8 cellular contexts compared by ENCODE assay signal in the genomic region with DNA sequence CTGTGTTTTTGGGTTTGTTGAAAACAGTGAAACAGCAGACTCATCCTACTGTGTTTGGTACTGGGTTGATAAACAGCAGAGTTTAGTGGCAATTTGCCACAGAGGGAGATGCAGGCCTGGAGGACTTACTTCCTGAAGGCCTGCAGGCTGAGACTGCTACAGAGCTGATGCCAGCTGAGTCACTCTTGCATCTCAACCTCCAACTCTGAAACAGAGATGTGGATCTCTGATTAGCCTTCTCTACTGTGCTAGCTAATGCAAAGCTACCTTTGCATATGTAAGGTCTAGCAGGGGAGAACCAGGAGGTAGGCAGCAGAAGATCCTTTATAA. TPM values are rescaled to one million over a fixed set of nuclear protein-coding genes. Genes with fewer than 3 reads are reported as not detected.
DNase-seq lines count a peak whose midpoint lies in the region; ATAC-seq and TF ChIP-seq lines count a peak whose summit lies in the region.

No MANE protein-coding gene starts in this region.

- peak; percentile 97 for DNase-seq in AG10803 (ENCODE audit: low read depth)
- peak; percentile 71 for DNase-seq in H7
- peak; percentile 27 to 63 for DNase-seq in SW 1271 (lab: John Stamatoyannopoulos, UW)
- DNase-seq in foreskin keratinocyte, result peak; percentile 66 to 85
- peak; percentile 38 for DNase-seq in stimulated activated CD8-positive, alpha-beta memory T cell treated with anti-CD3 and anti-CD28 coated beads, Interleukin-4, amount 100 ng/mL, for 48 hours
- no peak for DNase-seq in NCI-H1105 treated with DMSO at 0.1 percent for 48 hours (lab: John Stamatoyannopoulos, UW)

- H3K27ac ChIP-seq in foreskin keratinocyte, result no peak overlapping the region

- peaks cover 3% of the 10 kb centered on the region for H3K4me1 ChIP-seq in foreskin keratinocyte

- no peak for TF ChIP-seq CTCF in AG10803 (conservative IDR thresholded peaks at IDR 0.05; ENCODE audit: low read length)
- TF ChIP-seq CTCF in foreskin keratinocyte (conservative IDR thresholded peaks at IDR 0.05), result no peak

- no peaks in the 10 kb centered on the region for H3K27me3 ChIP-seq in H7 (ENCODE audit: control insufficient read depth, insufficient read depth, low read length)
- H3K27me3 ChIP-seq in foreskin keratinocyte, result no peaks in the 10 kb centered on the region

- ATAC-seq in foreskin keratinocyte (peak; percentile 94), GM21528 (IDR thresholded peaks at IDR 0.05; ENCODE audit: low FRiP score, unreplicated experiment) (no peak), HG03565 (IDR thresholded peaks at IDR 0.05; ENCODE audit: unreplicated experiment) (no peak)

- H3K36me3 ChIP-seq in H7 (replicated peaks; ENCODE audit: control insufficient read depth, insufficient read depth, low read length), result no peaks in the 10 kb centered on the region

- H3K4me3 ChIP-seq in AG10803 (ENCODE audit: low read length) (no peak overlapping the region), H7 (ENCODE audit: insufficient read depth, low read depth, low read length) (no peak overlapping the region)

RNA-seq across cellular contexts. Expression of gene ATP5MG, which starts 14.3 kb away (rescaled TPM):
- total RNA-seq in H7 (2014; rRNA removed; shearing (Covaris generic)), result 98.8 and 118 TPM in 2 replicates
- 193 and 217 TPM in 2 replicates for total RNA-seq in foreskin keratinocyte
- 319 and 334 TPM in 2 replicates for polyA plus RNA-seq in foreskin keratinocyte

RNA-seq across cellular contexts. Expression of gene KMT2A, which starts 20.6 kb away (rescaled TPM):
- 20.6 and 31.1 TPM in 2 replicates for total RNA-seq in H7 (2014; rRNA removed; shearing (Covaris generic))
- total RNA-seq in foreskin keratinocyte, result 27.9 and 29.6 TPM in 2 replicates
- polyA plus RNA-seq in foreskin keratinocyte, result 3.0 and 3.5 TPM in 2 replicates

RNA-seq across cellular contexts. Expression of gene UBE4A, which starts 56.3 kb away (rescaled TPM):
- 34.3 and 39.1 TPM in 2 replicates for total RNA-seq in H7 (2014; rRNA removed; shearing (Covaris generic))
- 27.4 and 28.1 TPM in 2 replicates for total RNA-seq in foreskin keratinocyte
- polyA plus RNA-seq in foreskin keratinocyte, result 5.6 and 6.3 TPM in 2 replicates
